ENCODE assay signal across 8 cellular contexts in genomic region chr19:35977446-35978222, GRCh38. TPM values are rescaled to one million over a fixed set of nuclear protein-coding genes. Genes with fewer than 3 reads are reported as not detected.
A peak's percentile ranks its signal among the peaks of the same experiment; 100 is the strongest.
DNase-seq lines count a peak whose midpoint lies in the region; ATAC-seq and TF ChIP-seq lines count a peak whose summit lies in the region.

No MANE protein-coding gene starts in this region.

- no peaks in the 10 kb centered on the region for H3K9me3 Mint-ChIP-seq in chondrocyte (ENCODE audit: low read depth)
- H3K9me3 Mint-ChIP-seq in CD4-positive, alpha-beta memory T cell = no peaks in the 10 kb centered on the region

- H3K4me3 Mint-ChIP-seq in chondrocyte (ENCODE audit: unreplicated experiment) = no peak overlapping the region
- no peak overlapping the region for H3K4me3 Mint-ChIP-seq in CD4-positive, alpha-beta memory T cell

- TF ChIP-seq CTCF in chondrocyte (IDR thresholded peaks at IDR 0.05) = peak; percentile 10

- H3K27ac Mint-ChIP-seq in chondrocyte (ENCODE audit: unreplicated experiment) = no peak overlapping the region
- peak overlapping the region in 1 of 7 donors; percentile 22 for H3K27ac Mint-ChIP-seq in CD4-positive, alpha-beta memory T cell

- H3K4me1 Mint-ChIP-seq in chondrocyte (ENCODE audit: low read depth) = no peaks in the 10 kb centered on the region
- no peaks in the 10 kb centered on the region for H3K4me1 Mint-ChIP-seq in CD4-positive, alpha-beta memory T cell

- no peaks in the 10 kb centered on the region for H3K36me3 Mint-ChIP-seq in chondrocyte (ENCODE audit: low read depth)
- H3K36me3 Mint-ChIP-seq in CD4-positive, alpha-beta memory T cell = no peaks in the 10 kb centered on the region

- intact Hi-C loops in CD4-positive, alpha-beta memory T cell (cut with micrococcal nuclease) = no loop called here

- ATAC-seq in GM19467 (IDR thresholded peaks at IDR 0.05; ENCODE audit: unreplicated experiment) (no peak), GM18867 (IDR thresholded peaks at IDR 0.05; ENCODE audit: unreplicated experiment) (no peak), GM18520 (IDR thresholded peaks at IDR 0.05; ENCODE audit: unreplicated experiment) (no peak)

- H3K36me3 ChIP-seq in CD4-positive, alpha-beta memory T cell (ENCODE audit: insufficient read depth, low read length) = no peaks in the 10 kb centered on the region

- H3K4me1 ChIP-seq in CD4-positive, alpha-beta memory T cell (ENCODE audit: insufficient read depth, low read length) = no peaks in the 10 kb centered on the region

- POLR2A ChIA-PET in CD4-positive, alpha-beta memory T cell (lab: Charles Lee; ENCODE audit: partially characterized antibody) = no interaction called here

- H3K4me3 ChIP-seq in CD4-positive, alpha-beta memory T cell (ENCODE audit: low read length in 2 of 2) = no peak overlapping the region

- peak; percentile 84 for DNase-seq in 8988T
- peak; percentile 23 for DNase-seq in GDM1 (lab: John Stamatoyannopoulos, UW)
- peak; percentile 80 for DNase-seq in NCI-H524 treated with DMSO at 0.1 percent for 48 hours (lab: John Stamatoyannopoulos, UW)
- no peak for DNase-seq in chondrocyte (ENCODE audit: low spot score)
- no peak for DNase-seq in CD4-positive, alpha-beta memory T cell

- peaks cover 25% of the 10 kb centered on the region for H3K27me3 Mint-ChIP-seq in chondrocyte (ENCODE audit: low read depth)
- H3K27me3 Mint-ChIP-seq in CD4-positive, alpha-beta memory T cell = peaks cover 4 to 13% of the 10 kb centered on the region in 2 donors

- no peak overlapping the region for H3K27ac ChIP-seq in CD4-positive, alpha-beta memory T cell (ENCODE audit: low read depth, low read length)

- CTCF ChIA-PET in CD4-positive, alpha-beta memory T cell (lab: Charles Lee; ENCODE audit: partially characterized antibody) = no interaction called here

- no peaks in the 10 kb centered on the region for H3K9me3 ChIP-seq in CD4-positive, alpha-beta memory T cell (ENCODE audit: control insufficient read depth in 1 of 2, low read length in 2 of 2)

- no peaks in the 10 kb centered on the region for H3K27me3 ChIP-seq in CD4-positive, alpha-beta memory T cell (ENCODE audit: insufficient read depth, low read length)

RNA-seq across cellular contexts. Expression of gene SDHAF1, which starts 17.4 kb away (rescaled TPM):
- total RNA-seq in chondrocyte = 10.8 to 12.0 TPM (median 11.2 TPM) in 3 replicates
- total RNA-seq in CD4-positive, alpha-beta memory T cell = 10 to 100 TPM; 25.7 to 25.8 TPM
- 10 to 100 TPM; 21.9 to 41.3 TPM for polyA plus RNA-seq in CD4-positive, alpha-beta memory T cell

RNA-seq across cellular contexts. Expression of gene SYNE4, which starts 31.0 kb away (rescaled TPM):
- total RNA-seq in chondrocyte = 0.27 to 1.2 TPM (median 0.49 TPM) in 3 replicates
- 1 to 10 TPM; 4.8 to 5.0 TPM for total RNA-seq in CD4-positive, alpha-beta memory T cell
- under 1 TPM in 1 of 2 donors, not detected in 1; 0.25 TPM for polyA plus RNA-seq in CD4-positive, alpha-beta memory T cell

RNA-seq across cellular contexts. Expression of gene ALKBH6, which starts 36.4 kb away (rescaled TPM):
- 17.9 to 23.7 TPM (median 19.9 TPM) in 3 replicates for total RNA-seq in chondrocyte
- 10 to 100 TPM; 50.9 to 51.0 TPM for total RNA-seq in CD4-positive, alpha-beta memory T cell
- 10 to 100 TPM; 20.8 to 21.0 TPM for polyA plus RNA-seq in CD4-positive, alpha-beta memory T cell

RNA-seq across cellular contexts. Expression of gene LRFN3, which starts 41.5 kb away (rescaled TPM):
- total RNA-seq in chondrocyte = 18.4 to 23.3 TPM (median 21.0 TPM) in 3 replicates
- total RNA-seq in CD4-positive, alpha-beta memory T cell = 10 to 100 TPM; 15.7 to 16.3 TPM
- 1 to 10 TPM in 1 of 2 donors, under 1 TPM in 1; 0.45 to 2.4 TPM for polyA plus RNA-seq in CD4-positive, alpha-beta memory T cell

RNA-seq across cellular contexts. Expression of gene CLIP3, which starts 55.0 kb away (rescaled TPM):
- total RNA-seq in chondrocyte = 51.2 to 59.0 TPM (median 53.8 TPM) in 3 replicates
- total RNA-seq in CD4-positive, alpha-beta memory T cell = 1 to 10 TPM; 2.4 TPM
- polyA plus RNA-seq in CD4-positive, alpha-beta memory T cell = 1 to 10 TPM in 1 of 2 donors, under 1 TPM in 1; 0.37 to 1.5 TPM

Comparison
In these comparisons a context has a peak if more than half of its experiments do, and no peak if none do; other contexts are left out.
1. DNase-seq: peak in 8988T (single experiment), GDM1 (single experiment) and NCI-H524 treated with DMSO at 0.1 percent for 48 hours (single experiment); none in chondrocyte (single experiment) and CD4-positive, alpha-beta memory T cell (0 of 5).